ENCODE assay signal across 8 cellular contexts in the genomic region with DNA sequence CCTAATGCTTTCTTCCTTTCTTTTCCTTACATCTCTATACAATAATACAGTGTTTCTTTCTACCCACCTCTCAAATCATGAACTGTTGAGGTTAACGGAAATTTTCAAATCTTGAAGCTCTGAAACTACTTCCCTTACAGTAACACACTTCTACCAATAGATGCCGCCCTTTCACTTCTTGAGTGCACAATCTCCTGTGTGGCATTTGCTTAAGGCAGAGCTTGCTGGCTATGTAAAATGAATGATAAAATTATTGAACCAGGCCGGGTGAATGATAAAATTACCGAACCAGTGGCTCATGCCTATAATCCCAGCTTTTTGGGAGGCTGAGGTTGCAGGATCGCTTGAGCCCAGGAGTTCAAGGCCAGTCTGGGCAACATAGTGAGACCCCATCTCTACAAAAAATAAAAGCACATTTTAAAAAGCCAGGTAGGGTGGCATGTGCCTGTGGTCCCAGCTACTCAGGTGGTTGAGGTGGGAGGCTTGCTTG. TPM values are rescaled to one million over a fixed set of nuclear protein-coding genes. Genes with fewer than 3 reads are reported as not detected.
DNase-seq lines count a peak whose midpoint lies in the region; ATAC-seq and TF ChIP-seq lines count a peak whose summit lies in the region.

No MANE protein-coding gene starts in this region.

- H3K4me3 ChIP-seq in ovary, result no peak overlapping the region

- H3K27me3 ChIP-seq in foreskin keratinocyte, result no peaks in the 10 kb centered on the region
- no peaks in the 10 kb centered on the region for H3K27me3 ChIP-seq in ovary

- no peak for TF ChIP-seq POLR2A in ovary (IDR thresholded peaks at IDR 0.05)

- no peaks in the 10 kb centered on the region for H3K36me3 ChIP-seq in ovary

- H3K4me1 Mint-ChIP-seq in HFFc6 (ENCODE audit: low read depth), result peaks cover 83% of the 10 kb centered on the region
- H3K4me1 Mint-ChIP-seq in activated T-cell treated with anti-CD3 and anti-CD28 coated beads, Interleukin-2, amount 50 U/mL, for 72 hours (ENCODE audit: low read depth), result peaks cover 75% of the 10 kb centered on the region

- peaks cover 28% of the 10 kb centered on the region for H3K4me1 ChIP-seq in foreskin keratinocyte
- H3K4me1 ChIP-seq in ovary (ENCODE audit: insufficient read depth), result no peaks in the 10 kb centered on the region

- no peak for TF ChIP-seq EP300 in ovary (IDR thresholded peaks at IDR 0.05)

- H3K4me3 Mint-ChIP-seq in HFFc6, result peak overlapping the region; percentile 8; the same call in 1 of the 2 replicates
- peak overlapping the region in 1 of 2 donors; percentile 33 for H3K4me3 Mint-ChIP-seq in activated T-cell treated with anti-CD3 and anti-CD28 coated beads, Interleukin-2, amount 50 U/mL, for 72 hours

- peak; percentile 93 for TF ChIP-seq CTCF in HFFc6 (IDR thresholded peaks at IDR 0.05)
- peak; percentile 96 for TF ChIP-seq CTCF in foreskin keratinocyte (conservative IDR thresholded peaks at IDR 0.05)
- peak in 2 of 3 donors; percentile 33 to 44 for TF ChIP-seq CTCF in ovary (IDR thresholded peaks at IDR 0.05)

- peak; percentile 66 to 71 for ATAC-seq in activated T-cell treated with anti-CD3 and anti-CD28 coated beads, Interleukin-2, amount 50 U/mL, for 72 hours (replicated peaks in 1 of 2)
- ATAC-seq in foreskin keratinocyte (peak; percentile 67), GM19395 (IDR thresholded peaks at IDR 0.05; ENCODE audit: unreplicated experiment) (no peak), HG03175 (IDR thresholded peaks at IDR 0.05; ENCODE audit: unreplicated experiment) (no peak)

- DNase-seq in DMS79 treated with DMSO at 0.1 percent for 48 hours (lab: John Stamatoyannopoulos, UW) (peak; percentile 4), HFFc6 (peak; percentile 78), NCI-H774 (lab: John Stamatoyannopoulos, UW) (peak; percentile 49), foreskin keratinocyte (peak in 1 of 2 donors; percentile 61), ovary (no peak)
- DNase-seq in activated T-cell treated with anti-CD3 and anti-CD28 coated beads, Interleukin-2, amount 50 U/mL, for 72 hours, result peak; percentile 39 to 53

- H3K9me3 Mint-ChIP-seq in HFFc6, result no peaks in the 10 kb centered on the region
- no peaks in the 10 kb centered on the region for H3K9me3 Mint-ChIP-seq in activated T-cell treated with anti-CD3 and anti-CD28 coated beads, Interleukin-2, amount 50 U/mL, for 72 hours

- intact Hi-C loops in ovary (cut with DNase I), result no loop called here

- H3K36me3 Mint-ChIP-seq in HFFc6 (ENCODE audit: low read depth), result peaks cover 31% of the 10 kb centered on the region
- H3K36me3 Mint-ChIP-seq in activated T-cell treated with anti-CD3 and anti-CD28 coated beads, Interleukin-2, amount 50 U/mL, for 72 hours (ENCODE audit: insufficient read depth in 2 of 2), result peaks cover 10 to 32% of the 10 kb centered on the region in 2 donors

- peak overlapping the region; percentile 60 for H3K27ac Mint-ChIP-seq in HFFc6
- H3K27ac Mint-ChIP-seq in activated T-cell treated with anti-CD3 and anti-CD28 coated beads, Interleukin-2, amount 50 U/mL, for 72 hours, result peak overlapping the region; percentile 93

- WGBS in ovary, 3 donors, result 16 to 32% (median 17%) methylated on average over 5 of the region's 5 CpGs

- no peaks in the 10 kb centered on the region for H3K9me3 ChIP-seq in ovary

- H3K27me3 Mint-ChIP-seq in HFFc6 (ENCODE audit: insufficient read depth), result no peaks in the 10 kb centered on the region
- no peaks in the 10 kb centered on the region for H3K27me3 Mint-ChIP-seq in activated T-cell treated with anti-CD3 and anti-CD28 coated beads, Interleukin-2, amount 50 U/mL, for 72 hours (ENCODE audit: low read depth)

- H3K27ac ChIP-seq in foreskin keratinocyte, result no peak overlapping the region
- no peak overlapping the region for H3K27ac ChIP-seq in ovary

RNA-seq across cellular contexts. Expression of gene KCNS1, which starts 56.8 kb away (rescaled TPM):
- total RNA-seq in HFFc6 (2021; fragmentation: NEBNext Ultra II Directional; extraction: Animal tissue kit (Norgen Biotek cat#: 25700)), result under 1 TPM; 0.46 to 0.95 (median 0.73) TPM
- total RNA-seq in activated T-cell treated with anti-CD3 and anti-CD28 coated beads, Interleukin-2, amount 50 U/mL, for 72 hours, result under 1 TPM; 0.23 to 0.58 TPM
- total RNA-seq in foreskin keratinocyte (1.7 and 2.1 TPM in 2 replicates), ovary (not detected)
- polyA plus RNA-seq in foreskin keratinocyte (1.3 and 1.6 TPM in 2 replicates), ovary (under 1 TPM; 0.02 to 0.80 TPM)

Comparison
In these comparisons a context has a peak if more than half of its experiments do, and no peak if none do; other contexts are left out.
1. DNase-seq: peak in DMS79 treated with DMSO at 0.1 percent for 48 hours (single experiment), HFFc6 (single experiment), NCI-H774 (single experiment) and activated T-cell treated with anti-CD3 and anti-CD28 coated beads, Interleukin-2, amount 50 U/mL, for 72 hours (2 of 2); none in ovary (0 of 5).
2. CTCF ChIP-seq: peak in every context shown above with its lines; median percentile 96 in foreskin keratinocyte; 93 in HFFc6; 38 in ovary.
3. ATAC-seq: peak in activated T-cell treated with anti-CD3 and anti-CD28 coated beads, Interleukin-2, amount 50 U/mL, for 72 hours (2 of 2) and foreskin keratinocyte (single experiment); none in GM19395 (single experiment) and HG03175 (single experiment).